9 cellular contexts compared by ENCODE assay signal in genomic region chr10:88583584-88583957, GRCh38. TPM values are rescaled to one million over a fixed set of nuclear protein-coding genes. Genes with fewer than 3 reads are reported as not detected.
DNase-seq lines count a peak whose midpoint lies in the region; ATAC-seq and TF ChIP-seq lines count a peak whose summit lies in the region.
"Had no signal": no experiment of that assay in that cellular context is flagged by ENCODE, and none has a peak within 500 bp of the region (broad histone marks: within the 10 kb centered on the region; RNA-seq: fewer than 3 reads in every experiment).

No MANE protein-coding gene starts in this region.

- intact Hi-C loops in tibial artery (cut with DNase I; ENCODE audit: low total_unique reads), result no loop called here
- intact Hi-C loops in mucosa of descending colon (cut with DNase I, micrococcal nuclease), result no loop called here

- peaks cover 4% of the 10 kb centered on the region for H3K9me3 Mint-ChIP-seq in activated T-cell treated with anti-CD3 and anti-CD28 coated beads, Interleukin-2, amount 50 U/mL, for 4 hours
- H3K9me3 Mint-ChIP-seq in brain, result peaks cover 3 to 9% (median 5%) of the 10 kb centered on the region in 5 experiments

- H3K4me3 ChIP-seq in lung, result peak overlapping the region; percentile 41
- H3K4me3 ChIP-seq in tibial artery, result peak overlapping the region; percentile 67 to 69
- H3K4me3 ChIP-seq in mucosa of descending colon, result no peak overlapping the region

- no peaks in the 10 kb centered on the region for H3K36me3 ChIP-seq in lung (ENCODE audit: control insufficient read depth in 2 of 2, insufficient read depth in 2 of 2, low read length in 2 of 2)
- no peaks in the 10 kb centered on the region for H3K36me3 ChIP-seq in tibial artery
- H3K36me3 ChIP-seq in mucosa of descending colon (ENCODE audit: low read depth), result no peaks in the 10 kb centered on the region

- H3K36me3 Mint-ChIP-seq in activated T-cell treated with anti-CD3 and anti-CD28 coated beads, Interleukin-2, amount 50 U/mL, for 4 hours (ENCODE audit: insufficient read depth), result peaks cover 4% of the 10 kb centered on the region
- H3K36me3 Mint-ChIP-seq in brain, result no peaks in the 10 kb centered on the region

- peak overlapping the region; percentile 87 for H3K4me3 Mint-ChIP-seq in activated T-cell treated with anti-CD3 and anti-CD28 coated beads, Interleukin-2, amount 50 U/mL, for 4 hours
- peak overlapping the region; percentile 83 to 89 (median 85) for H3K4me3 Mint-ChIP-seq in brain

- no peak for ATAC-seq in activated T-cell treated with anti-CD3 and anti-CD28 coated beads, Interleukin-2, amount 50 U/mL, for 4 hours
- ATAC-seq in lung (ENCODE audit: insufficient read depth, low FRiP score) (no peak), GM21423 (IDR thresholded peaks at IDR 0.05; ENCODE audit: unreplicated experiment) (no peak), mucosa of descending colon (no peak)

- H3K4me1 ChIP-seq in lung (ENCODE audit: control insufficient read depth in 2 of 2, insufficient read depth in 2 of 2, low read length in 2 of 2), result no peaks in the 10 kb centered on the region
- peaks cover 0 to 13% (median 0%) of the 10 kb centered on the region in 4 donors for H3K4me1 ChIP-seq in tibial artery
- H3K4me1 ChIP-seq in mucosa of descending colon (ENCODE audit: low read depth), result no peaks in the 10 kb centered on the region

- peaks cover 5% of the 10 kb centered on the region for H3K27me3 Mint-ChIP-seq in activated T-cell treated with anti-CD3 and anti-CD28 coated beads, Interleukin-2, amount 50 U/mL, for 4 hours (ENCODE audit: low read depth)
- H3K27me3 Mint-ChIP-seq in brain, result peaks cover 4% of the 10 kb centered on the region

- H3K27ac ChIP-seq in lung (ENCODE audit: low read depth in 1 of 2, low read length in 1 of 2) (peak overlapping the region; percentile 79 to 90), tibial artery (peak overlapping the region; percentile 92 to 96)

- WGBS in lung, 2 donors, result 52 to 56% methylated on average over 7 of the region's 7 CpGs

- H3K27me3 ChIP-seq in lung (ENCODE audit: control insufficient read depth, insufficient read depth), result no peaks in the 10 kb centered on the region
- no peaks in the 10 kb centered on the region for H3K27me3 ChIP-seq in tibial artery

- peaks cover 11% of the 10 kb centered on the region for H3K4me1 Mint-ChIP-seq in activated T-cell treated with anti-CD3 and anti-CD28 coated beads, Interleukin-2, amount 50 U/mL, for 4 hours (ENCODE audit: low read depth)
- peaks cover 4% of the 10 kb centered on the region for H3K4me1 Mint-ChIP-seq in brain

- H3K9me3 ChIP-seq in lung (ENCODE audit: control insufficient read depth in 2 of 2, insufficient read depth in 1 of 2, low read length in 1 of 2) (no peaks in the 10 kb centered on the region), tibial artery (no peaks in the 10 kb centered on the region), mucosa of descending colon (no peaks in the 10 kb centered on the region)

- TF ChIP-seq CTCF in brain (conservative IDR thresholded peaks at IDR 0.05) (no peak), lung (IDR thresholded peaks at IDR 0.05; ENCODE audit: control extremely low read depth, extremely low read depth) (no peak), tibial artery (IDR thresholded peaks at IDR 0.05) (no peak), mucosa of descending colon (IDR thresholded peaks at IDR 0.05) (no peak)

- DNase-seq in activated T-cell treated with anti-CD3 and anti-CD28 coated beads, Interleukin-2, amount 50 U/mL, for 4 hours, result no peak
- DNase-seq in activated T-cell treated with anti-CD3 and anti-CD28 coated beads, Interleukin-2, amount 50 U/mL, for 48 hours, result no peak
- DNase-seq in lung (ENCODE audit: low spot score) (no peak), tibial artery (no peak), NCI-H1930 (lab: John Stamatoyannopoulos, UW) (no peak), mucosa of descending colon (no peak)

- peak overlapping the region in 4 of 5 experiments; percentile 37 to 91 (median 84) for H3K27ac Mint-ChIP-seq in brain

RNA-seq across cellular contexts. Expression of gene RNLS, which starts 0.5 kb away (rescaled TPM):
- total RNA-seq in activated T-cell treated with anti-CD3 and anti-CD28 coated beads, Interleukin-2, amount 50 U/mL, for 4 hours, result 1 to 10 TPM; 3.4 to 5.5 (median 5.4) TPM
- polyA plus RNA-seq in brain (ENCODE audit: insufficient read depth, low read depth, low replicate concordance) (1.3 TPM), lung (1 to 10 TPM; 5.8 to 7.0 TPM)
- total RNA-seq in lung (10 to 100 TPM in 1 of 2 donors, 1 to 10 TPM in 1; 8.9 to 11.6 TPM), mucosa of descending colon (10 to 100 TPM in 2 of 3 donors, 1 to 10 TPM in 1; 9.8 to 12.1 (median 11.8) TPM)

RNA-seq across cellular contexts. Expression of gene LIPJ, which starts 3.0 kb away (rescaled TPM):
- total RNA-seq in activated T-cell treated with anti-CD3 and anti-CD28 coated beads, Interleukin-2, amount 50 U/mL, for 4 hours, result not detected
- polyA plus RNA-seq in brain (ENCODE audit: insufficient read depth, low read depth, low replicate concordance), result not detected
- total RNA-seq in lung, result under 1 TPM in 1 of 2 donors, not detected in 1; 0.14 TPM
- polyA plus RNA-seq in lung, result under 1 TPM; 0.02 to 0.12 TPM
- total RNA-seq in mucosa of descending colon, result under 1 TPM in 2 of 3 donors, not detected in 1; 0.12 to 0.34 TPM
- total RNA-seq: SK-MEL-5 had no signal
